Comparison of ENCODE assay signal across 8 cellular contexts in genomic region chr14:59360923-59361794, GRCh38.
DNase-seq lines count a peak whose midpoint lies in the region; ATAC-seq and TF ChIP-seq lines count a peak whose summit lies in the region.

No MANE protein-coding gene starts in this region.

- TF ChIP-seq CTCF in C4-2B (conservative IDR thresholded peaks at IDR 0.05) (no peak), RWPE2 (IDR thresholded peaks at IDR 0.05; ENCODE audit: poor library complexity, severe bottlenecking) (peak; percentile 24), fibroblast of villous mesenchyme (IDR thresholded peaks at IDR 0.05; ENCODE audit: insufficient read depth, low read depth, low read length) (no peak)

- H3K27ac ChIP-seq in C4-2B (peak overlapping the region; percentile 14), RWPE2 (ENCODE audit: poor library complexity, severe bottlenecking) (peak overlapping the region; percentile 98)

- H3K4me3 ChIP-seq in RWPE2 (ENCODE audit: severe bottlenecking): no peak overlapping the region
- H3K4me3 ChIP-seq in fibroblast of villous mesenchyme (ENCODE audit: low read depth, low read length): no peak overlapping the region
- no peak overlapping the region for H3K4me3 ChIP-seq in skeletal muscle cell (ENCODE audit: low read depth, low read length)

- peak; percentile 76 for ATAC-seq in RWPE2 (ENCODE audit: low read depth)
- ATAC-seq in stimulated activated naive CD8-positive, alpha-beta T cell treated with anti-CD3 and anti-CD28 coated beads, Interleukin-15, Interleukin-2, amounts not matched to agents 100 U/mL and 50 U/mL, for 24 hours: no peak
- no peak for ATAC-seq in GM19467 (IDR thresholded peaks at IDR 0.05; ENCODE audit: unreplicated experiment)

- H3K9me3 ChIP-seq in RWPE2 (ENCODE audit: severe bottlenecking): no peaks in the 10 kb centered on the region

- peaks cover 84% of the 10 kb centered on the region for H3K4me1 ChIP-seq in RWPE2 (ENCODE audit: insufficient read depth, poor library complexity, severe bottlenecking)

- H3K36me3 ChIP-seq in RWPE2 (ENCODE audit: low read depth): peaks cover 14% of the 10 kb centered on the region

- DNase-seq in M059J (ENCODE audit: low read depth): peak; percentile 94
- DNase-seq in RWPE2 (ENCODE audit: low spot score): peak; percentile 95
- DNase-seq in fibroblast of villous mesenchyme (ENCODE audit: low read depth): peak; percentile 97
- DNase-seq in skeletal muscle cell (ENCODE audit: low read depth): peak; percentile 62
- no peak for DNase-seq in iPS-NIHi11 (ENCODE audit: low spot score)
- DNase-seq in stimulated activated naive CD8-positive, alpha-beta T cell treated with anti-CD3 and anti-CD28 coated beads, Interleukin-15, Interleukin-2, amounts not matched to agents 100 U/mL and 50 U/mL, for 24 hours: no peak

- no peaks in the 10 kb centered on the region for H3K27me3 ChIP-seq in RWPE2 (ENCODE audit: insufficient read depth, poor library complexity, severe bottlenecking)

Comparison
In these comparisons a context has a peak if more than half of its experiments do, and no peak if none do; other contexts are left out.
1. DNase-seq: peak in M059J (single experiment), RWPE2 (single experiment), fibroblast of villous mesenchyme (single experiment) and skeletal muscle cell (single experiment); none in iPS-NIHi11 (single experiment) and stimulated activated naive CD8-positive, alpha-beta T cell treated with anti-CD3 and anti-CD28 coated beads, Interleukin-15, Interleukin-2, amounts not matched to agents 100 U/mL and 50 U/mL, for 24 hours (single experiment).